Comparison of ENCODE assay signal across 21 cellular contexts in the genomic region with DNA sequence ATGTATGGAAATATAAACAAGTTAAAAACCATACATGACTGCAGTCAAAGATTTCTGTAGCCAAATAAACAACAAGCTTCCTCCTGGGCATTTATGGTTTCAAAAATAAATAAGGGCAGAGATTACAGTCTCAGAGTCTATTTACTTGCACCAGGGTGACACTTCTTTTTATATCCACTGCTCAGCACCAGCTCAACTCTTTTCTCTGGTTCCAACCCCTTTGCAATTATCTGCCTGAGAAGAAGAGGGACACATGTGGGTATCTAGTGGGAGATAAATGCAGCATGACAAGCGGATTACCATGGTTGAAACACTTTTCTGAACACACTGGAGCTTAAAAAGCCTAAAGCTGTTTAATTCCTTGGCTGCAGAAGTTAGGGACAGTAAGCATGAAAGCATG.
DNase-seq lines count a peak whose midpoint lies in the region; ATAC-seq and TF ChIP-seq lines count a peak whose summit lies in the region.
"Had no signal": no experiment of that assay in that cellular context is flagged by ENCODE, and none has a peak within 500 bp of the region (broad histone marks: within the 10 kb centered on the region; RNA-seq: fewer than 3 reads in every experiment).

No MANE protein-coding gene starts in this region.

- WGBS in right cardiac atrium: 24% methylated on average over 1 of the region's 1 CpG
- WGBS in adrenal gland, 4 donors: 44 to 55% (median 49%) methylated on average over 1 of the region's 1 CpG

- peaks cover 10% of the 10 kb centered on the region for H3K4me1 Mint-ChIP-seq in HFFc6 (ENCODE audit: low read depth)

- no peak for TF ChIP-seq POLR2A in adrenal gland (IDR thresholded peaks at IDR 0.05)

- H3K27me3 ChIP-seq in right cardiac atrium (ENCODE audit: control insufficient read depth, insufficient read depth) (no peaks in the 10 kb centered on the region), adrenal gland (no peaks in the 10 kb centered on the region)

- H3K4me1 ChIP-seq in right cardiac atrium (ENCODE audit: control insufficient read depth, insufficient read depth, low read length) (no peaks in the 10 kb centered on the region), adrenal gland (replicated peaks in 1 of 2) (no peaks in the 10 kb centered on the region)

- no peak for TF ChIP-seq CTCF in VCaP (conservative IDR thresholded peaks at IDR 0.05)
- TF ChIP-seq CTCF in HFFc6 (IDR thresholded peaks at IDR 0.05): no peak
- no peak for TF ChIP-seq CTCF in adrenal gland (IDR thresholded peaks at IDR 0.05)

- H3K4me3 Mint-ChIP-seq in HFFc6: no peak overlapping the region
- H3K4me3 Mint-ChIP-seq: CD8-positive, alpha-beta T cell; GM23338 had no signal

- H3K9me3 Mint-ChIP-seq in HFFc6: no peaks in the 10 kb centered on the region
- H3K9me3 Mint-ChIP-seq: GM23338 had no signal

- DNase-seq in Right ventricle myocardium superior (no peak), cardiac septum (ENCODE audit: low spot score) (no peak), right cardiac atrium (no peak), germinal center (ENCODE audit: low spot score) (no peak), HFFc6 (no peak), inferior parietal cortex (ENCODE audit: extremely low spot score) (no peak), adrenal gland (no peak)
- DNase-seq: 8988T; AML-193; C1 segment of cervical spinal cord; CD8-positive, alpha-beta T cell; MV-4-11; NCI-H2081; NCI-H2171; NCI-H446; NCI-H526 had no signal

- no peaks in the 10 kb centered on the region for H3K27me3 Mint-ChIP-seq in HFFc6 (ENCODE audit: insufficient read depth)

- H3K27ac Mint-ChIP-seq in HFFc6: no peak overlapping the region
- H3K27ac Mint-ChIP-seq: CD8-positive, alpha-beta T cell; GM23338 had no signal

- peak overlapping the region; percentile 25 for H3K27ac ChIP-seq in VCaP
- no peak overlapping the region for H3K27ac ChIP-seq in right cardiac atrium (ENCODE audit: low read length)
- H3K27ac ChIP-seq in adrenal gland: no peak overlapping the region
- H3K27ac ChIP-seq: RWPE1 had no signal

- H3K9me3 ChIP-seq in right cardiac atrium (ENCODE audit: control insufficient read depth, low read length) (no peaks in the 10 kb centered on the region), adrenal gland (replicated peaks in 1 of 3) (no peaks in the 10 kb centered on the region)

- ATAC-seq in Right ventricle myocardium superior (ENCODE audit: poor library complexity): peak; percentile 85
- ATAC-seq in right cardiac atrium: peak; percentile 49 to 80
- ATAC-seq: CD8-positive, alpha-beta T cell; GM23338; HCT116; SK-N-SH treated with all-trans-retinoic acid at 6 μM for 48 hours had no signal

- no peak overlapping the region for H3K4me3 ChIP-seq in right cardiac atrium (ENCODE audit: low read length)
- H3K4me3 ChIP-seq in adrenal gland: no peak overlapping the region
- H3K4me3 ChIP-seq: GM23338 had no signal

- intact Hi-C loops in Right ventricle myocardium superior (cut with DNase I) (no loop called here), cardiac septum (cut with DNase I) (no loop called here), right cardiac atrium (cut with DNase I) (no loop called here), adrenal gland (cut with DNase I) (no loop called here)

- peaks cover 13% of the 10 kb centered on the region; the same call in 1 of the 2 replicates for H3K36me3 Mint-ChIP-seq in HFFc6 (ENCODE audit: low read depth)
- H3K36me3 Mint-ChIP-seq: CD8-positive, alpha-beta T cell had no signal

- no peaks in the 10 kb centered on the region for H3K36me3 ChIP-seq in adrenal gland (replicated peaks in 1 of 2)
